In genomic region chr9:7027996-7028395, GRCh38 we compare ENCODE assay signal across 8 cellular contexts.
"Had no signal": no experiment of that assay in that cellular context is flagged by ENCODE, and none has a peak within 500 bp of the region (broad histone marks: within the 10 kb centered on the region; RNA-seq: fewer than 3 reads in every experiment).

No MANE protein-coding gene starts in this region.

- DNase-seq: GOT3, H7, HFFc6, KG1 had no signal

- H2AFZ ChIP-seq: GM23248 had no signal

- H3K27ac Mint-ChIP-seq: HFFc6, IgD-negative memory B cell had no signal

- H3K4me3 ChIP-seq: GM23248, HAP-1 had no signal

- H3K36me3 ChIP-seq: HAP-1 had no signal

- H3K4me1 Mint-ChIP-seq: IgD-negative memory B cell had no signal

- H3K27ac ChIP-seq: GM23248 had no signal

- H3K9me3 Mint-ChIP-seq: HFFc6, IgD-negative memory B cell had no signal

- H3K27me3 Mint-ChIP-seq: IgD-negative memory B cell had no signal

- H3K4me3 Mint-ChIP-seq: HFFc6, IgD-negative memory B cell had no signal

- ATAC-seq: HCT116 had no signal

- H3K4me1 ChIP-seq: HAP-1 had no signal

- H3K9me3 ChIP-seq: HAP-1 had no signal

- H3K9ac ChIP-seq: GM23248 had no signal
